Comparison of ENCODE assay signal across 9 cellular contexts in the genomic region with DNA sequence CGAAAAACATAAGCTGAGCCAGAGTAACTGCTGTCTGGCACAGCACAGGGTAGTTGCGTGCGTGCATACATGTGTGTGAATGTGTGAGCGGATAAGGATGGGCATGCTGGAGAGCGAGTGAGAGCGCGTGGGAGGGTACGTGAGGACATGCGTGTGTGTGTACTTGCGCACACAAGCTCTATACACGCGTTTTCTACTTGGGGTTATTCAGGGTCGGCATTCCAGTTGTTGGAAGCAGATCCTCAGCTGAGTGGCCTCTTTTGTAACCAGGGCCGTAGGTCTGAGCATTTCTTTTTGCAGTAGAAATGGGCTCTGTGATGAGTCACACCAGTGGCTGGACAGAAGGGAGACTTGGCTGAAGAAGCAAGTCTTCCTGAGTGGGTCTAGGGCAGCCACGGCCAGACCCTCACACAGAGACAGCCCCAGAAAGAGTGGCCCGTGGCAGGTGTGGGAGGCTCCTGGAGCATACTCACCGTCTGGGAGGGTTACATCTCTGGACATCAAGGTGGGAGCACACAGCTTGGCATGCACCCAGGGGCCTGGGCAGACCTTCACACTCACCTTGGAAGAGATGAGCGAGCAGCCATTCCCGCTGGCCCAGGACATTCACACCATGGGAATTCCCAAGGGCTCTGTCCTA.
DNase-seq lines count a peak whose midpoint lies in the region; ATAC-seq, FAIRE-seq and TF ChIP-seq lines count a peak whose summit lies in the region.
"Had no signal": no experiment of that assay in that cellular context is flagged by ENCODE, and none has a peak within 500 bp of the region (broad histone marks: within the 10 kb centered on the region; RNA-seq: fewer than 3 reads in every experiment).

No MANE protein-coding gene starts in this region.

- H3K4ac ChIP-seq in IMR-90 (ENCODE audit: low read depth, low read length) = peak overlapping the region; percentile 89

- H2AK5ac ChIP-seq in IMR-90 (ENCODE audit: low read depth, low read length) = peak overlapping the region; percentile 82

- no peaks in the 10 kb centered on the region for H3K27me3 Mint-ChIP-seq in natural killer cell (ENCODE audit: low read depth in 2 of 2)
- H3K27me3 Mint-ChIP-seq in activated T-cell treated with anti-CD3 and anti-CD28 coated beads, Interleukin-2, amount 50 U/mL, for 72 hours (ENCODE audit: low read depth) = no peaks in the 10 kb centered on the region

- dilution Hi-C loops in IMR-90 (cut with HindIII; ENCODE audit: low sequenced_read_pairs, unreplicated experiment) = no loop called here

- peaks cover 5% of the 10 kb centered on the region for H4K20me1 ChIP-seq in IMR-90 (ENCODE audit: insufficient read depth, low read length)

- H3K27me3 ChIP-seq in IMR-90 (ENCODE audit: control insufficient read depth, insufficient read depth, low read length) (no peaks in the 10 kb centered on the region), muscle layer of duodenum (ENCODE audit: low read depth, low read length) (no peaks in the 10 kb centered on the region)

- H2AK9ac ChIP-seq in IMR-90 (replicated peaks; ENCODE audit: low read depth, low read length, poor library complexity) = peak overlapping the region; percentile 28

- CTCF ChIA-PET in A549 (lab: Yijun Ruan, JAX) = interaction anchor here (0.6 to 23.9 kb wide), 13 partner anchors 9 to 191 kb away, joined by 3 to 716 read pairs (median 4); no protein-coding TSS in a partner anchor
- CTCF ChIA-PET in IMR-90 (lab: Yijun Ruan, JAX) = interaction anchor here (1.2 to 2.3 kb wide), 3 partner anchors 9 to 167 kb away, joined by 4 to 9 read pairs (median 6); no protein-coding TSS in a partner anchor

- no peaks in the 10 kb centered on the region for H3K9me3 Mint-ChIP-seq in natural killer cell
- no peaks in the 10 kb centered on the region for H3K9me3 Mint-ChIP-seq in activated T-cell treated with anti-CD3 and anti-CD28 coated beads, Interleukin-2, amount 50 U/mL, for 72 hours

- TF ChIP-seq RAD21 in A549 (conservative IDR thresholded peaks at IDR 0.05 in 1 of 2, IDR thresholded peaks at IDR 0.05 in 1 of 2) (no peak), IMR-90 (IDR thresholded peaks at IDR 0.05; ENCODE audit: low read length) (no peak)

- H3K9ac ChIP-seq in IMR-90 (ENCODE audit: low read depth, low read length) = peak overlapping the region; percentile 62

- peak overlapping the region; percentile 81 for H3K56ac ChIP-seq in IMR-90 (ENCODE audit: extremely low read depth, insufficient read depth, low read length)

- H3K9me1 ChIP-seq in IMR-90 (ENCODE audit: insufficient read depth, low read length) = peaks cover 18% of the 10 kb centered on the region

- DNase-seq in A549 (ENCODE audit: low read depth in 1 of 2, low spot score in 1 of 2) = peak in 1 of 2 experiments; percentile 80
- peak; percentile 98 for DNase-seq in IMR-90
- DNase-seq in dermis blood vessel endothelial cell = peak; percentile 46
- no peak for DNase-seq in natural killer cell
- no peak for DNase-seq in NCI-H1694 treated with DMSO at 0.1 percent for 48 hours (lab: John Stamatoyannopoulos, UW)
- no peak for DNase-seq in activated T-cell treated with anti-CD3 and anti-CD28 coated beads, Interleukin-2, amount 50 U/mL, for 72 hours
- DNase-seq: hippocampal formation had no signal

- H2AFZ ChIP-seq in IMR-90 (replicated peaks; ENCODE audit: low read length, poor library complexity) = peak overlapping the region; percentile 88

- TF ChIP-seq EP300 in A549 (IDR thresholded peaks at IDR 0.05) = no peak

- H4K91ac ChIP-seq in IMR-90 (ENCODE audit: insufficient read depth, low read depth, low read length) = peak overlapping the region; percentile 81

- H2BK15ac ChIP-seq in IMR-90 (ENCODE audit: low read depth, low read length) = peak overlapping the region; percentile 39; the same call in 1 of the 3 replicates

- H3K4me1 ChIP-seq in A549 (peaks cover 43% of the 10 kb centered on the region), IMR-90 (ENCODE audit: control insufficient read depth, insufficient read depth, low read length) (peaks cover 29% of the 10 kb centered on the region), muscle layer of duodenum (ENCODE audit: control insufficient read depth in 1 of 2, insufficient read depth in 2 of 2, low read length in 2 of 2) (peaks cover 12 to 35% of the 10 kb centered on the region in 2 donors)

- H3K18ac ChIP-seq in IMR-90 (ENCODE audit: low read depth, low read length) = peak overlapping the region; percentile 78

- no peak for FAIRE-seq in A549 (lab: Jason Lieb, UNC)

- H3K9me3 ChIP-seq in A549 = no peaks in the 10 kb centered on the region
- H3K9me3 ChIP-seq in IMR-90 (ENCODE audit: control insufficient read depth, insufficient read depth, low read length) = 0 out of 2 replicates have a peak, but pooled peaks cover 2% of the 10 kb centered on the region
- H3K9me3 ChIP-seq in muscle layer of duodenum (ENCODE audit: control insufficient read depth in 1 of 2, low read length in 2 of 2) = no peaks in the 10 kb centered on the region

- peak overlapping the region; percentile 81 for H4K5ac ChIP-seq in IMR-90 (ENCODE audit: low read depth, low read length)

- no peak overlapping the region for H3K27ac Mint-ChIP-seq in natural killer cell
- H3K27ac Mint-ChIP-seq in activated T-cell treated with anti-CD3 and anti-CD28 coated beads, Interleukin-2, amount 50 U/mL, for 72 hours = no peak overlapping the region

- H3K36me3 Mint-ChIP-seq in natural killer cell = no peaks in the 10 kb centered on the region
- peaks cover 0 to 2% of the 10 kb centered on the region in 2 donors for H3K36me3 Mint-ChIP-seq in activated T-cell treated with anti-CD3 and anti-CD28 coated beads, Interleukin-2, amount 50 U/mL, for 72 hours (ENCODE audit: insufficient read depth in 2 of 2)

- H3K36me3 ChIP-seq in IMR-90 (ENCODE audit: control insufficient read depth, insufficient read depth, low read length) = no peaks in the 10 kb centered on the region
- H3K36me3 ChIP-seq in muscle layer of duodenum (ENCODE audit: control insufficient read depth in 1 of 2, insufficient read depth in 2 of 2, low read length in 2 of 2) = no peaks in the 10 kb centered on the region

- H2BK5ac ChIP-seq in IMR-90 (ENCODE audit: low read depth, low read length, poor library complexity, severe bottlenecking) = peak overlapping the region; percentile 91

- H4K8ac ChIP-seq in IMR-90 (ENCODE audit: low read depth in 2 of 2, low read length in 2 of 2) = peak overlapping the region; percentile 23 to 75

- H3K27ac ChIP-seq in A549 (peak overlapping the region; percentile 96 to 97), IMR-90 (ENCODE audit: insufficient read depth, low read length) (peak overlapping the region; percentile 91), muscle layer of duodenum (ENCODE audit: low read length) (peak overlapping the region; percentile 45)

- ATAC-seq in A549 (peak; percentile 75 to 76), IMR-90 (ENCODE audit: low read depth) (peak; percentile 75), HG03139 (IDR thresholded peaks at IDR 0.05; ENCODE audit: unreplicated experiment) (no peak), natural killer cell (no peak)
- ATAC-seq in activated T-cell treated with anti-CD3 and anti-CD28 coated beads, Interleukin-2, amount 50 U/mL, for 72 hours (replicated peaks in 1 of 2) = no peak

- H3K4me1 Mint-ChIP-seq in natural killer cell = peaks cover 14 to 17% of the 10 kb centered on the region in 2 donors
- H3K4me1 Mint-ChIP-seq in activated T-cell treated with anti-CD3 and anti-CD28 coated beads, Interleukin-2, amount 50 U/mL, for 72 hours (ENCODE audit: low read depth) = peaks cover 29% of the 10 kb centered on the region

- in situ Hi-C loops in IMR-90 (cut with MboI; ENCODE audit: low sequenced_read_pairs) = no loop called here

- BruUV-seq in IMR-90 (replicated peaks; lab: Mats Ljungman, UMichigan) = TSS peak; percentile 74

- WGBS in A549 (ENCODE audit: missing lambda C conversion rate) = 33% methylated on average over 19 of the region's 19 CpGs
- WGBS in IMR-90 (ENCODE audit: extremely low coverage in 2 of 2, insufficient read length in 1 of 2), 2 experiments = 18% methylated on average over 9 of the region's 19 CpGs; no CpG with 5 or more reads in 1 of the 2 experiments

- H3K4me3 ChIP-seq in A549 = peak overlapping the region; percentile 30
- no peak overlapping the region for H3K4me3 ChIP-seq in IMR-90 (ENCODE audit: insufficient read depth, low read depth, low read length)
- H3K4me3 ChIP-seq in muscle layer of duodenum (ENCODE audit: low read depth in 1 of 2, low read length in 2 of 2) = no peak overlapping the region

- peak overlapping the region; percentile 62 for H3K23ac ChIP-seq in IMR-90 (ENCODE audit: low read depth, low read length)

- peak overlapping the region; percentile 85 for H2BK20ac ChIP-seq in IMR-90 (ENCODE audit: low read depth, low read length)

- peak overlapping the region; percentile 88 for H2BK120ac ChIP-seq in IMR-90 (ENCODE audit: low read depth, low read length)

- no peaks in the 10 kb centered on the region for H3K79me1 ChIP-seq in IMR-90 (ENCODE audit: low read depth in 1 of 2, low read length in 2 of 2)

- H3K14ac ChIP-seq in IMR-90 (replicated peaks; ENCODE audit: low read depth, low read length) = peak overlapping the region; percentile 65

- H3K4me3 Mint-ChIP-seq in natural killer cell = no peak overlapping the region
- H3K4me3 Mint-ChIP-seq in activated T-cell treated with anti-CD3 and anti-CD28 coated beads, Interleukin-2, amount 50 U/mL, for 72 hours = peak overlapping the region in 1 of 2 donors; percentile 54

- intact Hi-C loops in IMR-90 (cut with micrococcal nuclease) = loop anchor here (1.0 kb wide), 1 partner anchor 28 kb away; no protein-coding TSS in a partner anchor
- intact Hi-C loops in natural killer cell (cut with micrococcal nuclease) = no loop called here

- TF ChIP-seq POLR2A in A549 (IDR thresholded peaks at IDR 0.05; ENCODE audit: low read length) = no peak
- TF ChIP-seq POLR2A in IMR-90 (IDR thresholded peaks at IDR 0.05; ENCODE audit: low read depth, low read length) = peak; percentile 57

- POLR2A ChIA-PET in A549 (lab: Yijun Ruan, JAX) = interaction anchor here (0.6 to 2.1 kb wide), 17 partner anchors 9 to 155 kb away, joined by 3 to 29 read pairs (median 5); no protein-coding TSS in a partner anchor
- POLR2A ChIA-PET in IMR-90 (lab: Charles Lee; ENCODE audit: unreplicated experiment) = interaction anchor here (0.6 to 1.6 kb wide), 4 partner anchors 14 to 201 kb away, joined by 3 to 4 read pairs (median 3); partner anchors contain the start of gene CIPC

- peak overlapping the region; percentile 88 for H3K4me2 ChIP-seq in A549
- peak overlapping the region; percentile 51 for H3K4me2 ChIP-seq in IMR-90 (ENCODE audit: low read depth, low read length)

- no peak for TF ChIP-seq CTCF in A549 (IDR thresholded peaks at IDR 0.05)
- no peak for TF ChIP-seq CTCF in IMR-90 (conservative IDR thresholded peaks at IDR 0.05; ENCODE audit: low read depth, low read length)
- TF ChIP-seq CTCF in natural killer cell (IDR thresholded peaks at IDR 0.05) = no peak

TF ChIP-seq in A549, 52 proteins besides CTCF, POLR2A, EP300 and RAD21 (continues in another document):
- TF ChIP-seq RNF2 (IDR thresholded peaks at IDR 0.05; ENCODE audit: borderline replicate concordance, low read depth) = no peak

TF ChIP-seq in IMR-90, 13 proteins besides CTCF, POLR2A, EP300 and RAD21 (continues in another document):
- no peak for TF ChIP-seq RFX5 (IDR thresholded peaks at IDR 0.05; ENCODE audit: low read depth, low read length)

Comparison
In these comparisons a context has a peak if more than half of its experiments do, and no peak if none do; other contexts are left out.
1. ATAC-seq: peak in A549 (2 of 2) and IMR-90 (single experiment); none in HG03139 (single experiment), natural killer cell (0 of 3) and activated T-cell treated with anti-CD3 and anti-CD28 coated beads, Interleukin-2, amount 50 U/mL, for 72 hours (0 of 2).
2. DNase-seq: peak in IMR-90 (single experiment) and dermis blood vessel endothelial cell (single experiment); none in natural killer cell (single experiment), NCI-H1694 treated with DMSO at 0.1 percent for 48 hours (single experiment) and activated T-cell treated with anti-CD3 and anti-CD28 coated beads, Interleukin-2, amount 50 U/mL, for 72 hours (0 of 2).
3. H3K27ac ChIP-seq: peak in every context shown above with its lines; median percentile 96 in A549; 91 in IMR-90; 45 in muscle layer of duodenum.